ENCODE assay signal across 10 cellular contexts in the genomic region with DNA sequence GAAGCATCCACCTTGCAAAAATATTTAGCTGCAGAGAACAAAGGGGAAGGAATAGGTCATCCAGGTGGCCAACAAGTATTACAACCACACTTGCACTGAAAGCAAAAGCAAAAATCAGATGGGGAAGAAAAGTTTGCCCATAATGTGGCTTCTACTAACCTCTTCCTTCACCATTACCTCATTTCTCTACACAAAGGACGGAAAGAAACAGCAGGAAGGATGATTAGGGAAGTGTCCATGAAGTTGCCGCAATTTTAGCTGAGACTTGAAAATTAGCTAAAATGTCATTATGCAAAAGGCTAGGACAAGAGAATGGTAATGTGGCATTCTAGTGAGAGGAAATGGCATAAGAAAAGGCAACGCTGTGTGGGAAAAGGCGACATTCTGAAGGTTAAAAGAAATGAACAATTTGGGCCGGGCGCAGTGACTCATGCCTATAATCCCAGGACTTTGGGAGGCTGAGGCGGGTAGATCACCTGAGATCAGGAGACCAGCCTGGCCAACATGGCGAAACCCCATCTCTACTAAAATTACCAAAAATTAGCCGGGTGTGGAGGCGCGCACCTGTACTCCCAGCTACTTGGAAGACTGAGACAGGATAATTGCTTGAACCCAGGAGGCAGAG. TPM values are rescaled to one million over a fixed set of nuclear protein-coding genes. Genes with fewer than 3 reads are reported as not detected.
A peak's percentile ranks its signal among the peaks of the same experiment; 100 is the strongest.
DNase-seq lines count a peak whose midpoint lies in the region; ATAC-seq and TF ChIP-seq lines count a peak whose summit lies in the region.
"Had no signal": no experiment of that assay in that cellular context is flagged by ENCODE, and none has a peak within 500 bp of the region (broad histone marks: within the 10 kb centered on the region; RNA-seq: fewer than 3 reads in every experiment).

No MANE protein-coding gene starts in this region.

- H3K4me2 ChIP-seq in mesenchymal stem cell (ENCODE audit: low read length, poor library complexity, severe bottlenecking) = no peak overlapping the region

- H4K91ac ChIP-seq in mesenchymal stem cell (ENCODE audit: low read length) = no peak overlapping the region

- H3K9ac ChIP-seq in iPS-20b (ENCODE audit: low read depth, low read length) = peak overlapping the region; percentile 43; the same call in 1 of the 2 replicates
- no peak overlapping the region for H3K9ac ChIP-seq in mesenchymal stem cell (ENCODE audit: low read length)

- H3K9me3 ChIP-seq in A673 (ENCODE audit: low read depth, low read length, poor library complexity, severe bottlenecking) = no peaks in the 10 kb centered on the region
- H3K9me3 ChIP-seq in iPS-20b (ENCODE audit: insufficient read depth, low read depth, low read length) = no peaks in the 10 kb centered on the region
- no peaks in the 10 kb centered on the region for H3K9me3 ChIP-seq in mesenchymal stem cell (ENCODE audit: control insufficient read depth, low read length)

- no peak overlapping the region for H2BK5ac ChIP-seq in mesenchymal stem cell (ENCODE audit: low read depth, low read length, poor library complexity, severe bottlenecking)

- no peak for TF ChIP-seq CTCF in A673 (conservative IDR thresholded peaks at IDR 0.05; ENCODE audit: low read depth, low read length)

- no peak overlapping the region for H3K4ac ChIP-seq in mesenchymal stem cell (ENCODE audit: low read depth in 1 of 2, low read length in 2 of 2)

- H2AFZ ChIP-seq in mesenchymal stem cell (ENCODE audit: low read depth, low read length) = no peak overlapping the region

- CTCF ChIA-PET in A673 (lab: Charles Lee) = interaction anchor here (1.0 to 1.4 kb wide), 2 partner anchors 14 to 34 kb away, joined by 3 to 10 read pairs; partner anchors contain the start of gene KANSL1

- H2AK5ac ChIP-seq in mesenchymal stem cell (ENCODE audit: low read length, severe bottlenecking) = no peak overlapping the region

- peaks cover 1% of the 10 kb centered on the region for H3K79me1 ChIP-seq in mesenchymal stem cell (replicated peaks; ENCODE audit: low read length, poor library complexity, severe bottlenecking)

- no peak overlapping the region for H4K8ac ChIP-seq in mesenchymal stem cell (ENCODE audit: low read length)

- no peak overlapping the region for H2BK120ac ChIP-seq in mesenchymal stem cell (ENCODE audit: low read depth, low read length)

- no peak overlapping the region for H3K18ac ChIP-seq in mesenchymal stem cell (ENCODE audit: low read depth in 1 of 2, low read length in 2 of 2)

- no peak overlapping the region for H3K23ac ChIP-seq in mesenchymal stem cell (ENCODE audit: low read length in 2 of 2)

- 95% methylated on average over 11 of the region's 11 CpGs for WGBS in mesenchymal stem cell

- BruUV-seq in A673 (replicated peaks; lab: Mats Ljungman, UMichigan) = no TSS peak

- H3K27ac ChIP-seq in A673 (ENCODE audit: low read depth, low read length, poor library complexity, severe bottlenecking) (no peak overlapping the region), iPS-20b (ENCODE audit: low read length) (no peak overlapping the region), mesenchymal stem cell (ENCODE audit: low read length, poor library complexity, severe bottlenecking) (no peak overlapping the region)

- H3K4me3 ChIP-seq in A673 (ENCODE audit: low read depth, low read length, poor library complexity, severe bottlenecking) (no peak overlapping the region), iPS-20b (ENCODE audit: low read length) (no peak overlapping the region), mesenchymal stem cell (ENCODE audit: insufficient read depth in 1 of 2, low read depth in 1 of 2, low read length in 2 of 2) (no peak overlapping the region)

- peaks cover 42% of the 10 kb centered on the region for H3K4me1 ChIP-seq in A673 (ENCODE audit: insufficient read depth, low read length, poor library complexity, severe bottlenecking)
- peaks cover 49% of the 10 kb centered on the region for H3K4me1 ChIP-seq in iPS-20b (ENCODE audit: insufficient read depth, low read length)
- peaks cover 15% of the 10 kb centered on the region for H3K4me1 ChIP-seq in mesenchymal stem cell (ENCODE audit: control insufficient read depth, insufficient read depth, low read depth, low read length)

- H3K14ac ChIP-seq in mesenchymal stem cell (ENCODE audit: low read length in 2 of 2) = no peak overlapping the region

- intact Hi-C loops in A673 (cut with micrococcal nuclease; ENCODE audit: unreplicated experiment) = no loop called here

- peak; percentile 42 for ATAC-seq in GM18867 (IDR thresholded peaks at IDR 0.05; ENCODE audit: unreplicated experiment)

- H3K36me3 ChIP-seq in A673 (ENCODE audit: insufficient read depth, low read length, poor library complexity, severe bottlenecking) (no peaks in the 10 kb centered on the region), iPS-20b (ENCODE audit: insufficient read depth, low read depth, low read length) (no peaks in the 10 kb centered on the region; the same call in 1 of the 2 replicates), mesenchymal stem cell (ENCODE audit: control insufficient read depth in 1 of 2, insufficient read depth in 2 of 2, low read depth in 1 of 2, low read length in 2 of 2) (peaks cover 0 to 4% of the 10 kb centered on the region in 2 experiments)

- H2BK15ac ChIP-seq in mesenchymal stem cell (ENCODE audit: low read depth, poor library complexity, severe bottlenecking) = no peak overlapping the region

- H2BK12ac ChIP-seq in mesenchymal stem cell (ENCODE audit: low read length in 2 of 2) = no peak overlapping the region

- DNase-seq in A673 (ENCODE audit: low spot score) (peak; percentile 33), SIG-M5 treated with dmso at 0.1 percent for 504 hours (lab: John Stamatoyannopoulos, UW; ENCODE audit: unreplicated experiment) (peak; percentile 100), NCI-H2107 (lab: John Stamatoyannopoulos, UW) (no peak), NCI-H82 treated with DMSO at 0.1 percent for 48 hours (lab: John Stamatoyannopoulos, UW; ENCODE audit: unreplicated experiment) (no peak), hippocampal formation (lab: John Stamatoyannopoulos, UW) (no peak), mesenchymal stem cell (no peak)
- DNase-seq: DMS153; NK-92 treated with Interleukin-12 subunit alpha and Interleukin-12 subunit beta, amount 100 ng/mL, for 24 hours had no signal

- POLR2A ChIA-PET in A673 (lab: Charles Lee; ENCODE audit: low non-redundant PET) = no interaction called here

- no peaks in the 10 kb centered on the region for H3K27me3 ChIP-seq in A673 (replicated peaks; ENCODE audit: insufficient read depth, low read depth, low read length, poor library complexity)
- H3K27me3 ChIP-seq in iPS-20b (ENCODE audit: insufficient read depth, low read length) = no peaks in the 10 kb centered on the region
- no peaks in the 10 kb centered on the region for H3K27me3 ChIP-seq in mesenchymal stem cell (ENCODE audit: control insufficient read depth in 1 of 2, insufficient read depth in 1 of 2, low read length in 2 of 2)

RNA-seq across cellular contexts. Expression of gene KANSL1, which starts 13.7 kb away (rescaled TPM):
- total RNA-seq in A673 (2021) = 64.9 and 77.6 TPM in 2 replicates
- polyA plus RNA-seq in mesenchymal stem cell (2013, experiment 1 of 2) = 20.1 TPM
- 20.0 TPM for polyA plus RNA-seq in mesenchymal stem cell (2013, experiment 2 of 2)

Comparison
In these comparisons a context has a peak if more than half of its experiments do, and no peak if none do; other contexts are left out.
1. DNase-seq: peak in A673 (single experiment) and SIG-M5 treated with dmso at 0.1 percent for 504 hours (single experiment); none in NCI-H2107 (single experiment), NCI-H82 treated with DMSO at 0.1 percent for 48 hours (single experiment), hippocampal formation (0 of 2) and mesenchymal stem cell (single experiment).